12 cellular contexts compared by ENCODE assay signal in genomic region chr12:2335517-2335916, GRCh38.
A peak's percentile ranks its signal among the peaks of the same experiment; 100 is the strongest.
DNase-seq lines count a peak whose midpoint lies in the region; ATAC-seq and TF ChIP-seq lines count a peak whose summit lies in the region.
"Had no signal": no experiment of that assay in that cellular context is flagged by ENCODE, and none has a peak within 500 bp of the region (broad histone marks: within the 10 kb centered on the region; RNA-seq: fewer than 3 reads in every experiment).

No MANE protein-coding gene starts in this region.

- POLR2A ChIA-PET in SK-N-SH (lab: Yijun Ruan, JAX): no interaction called here

- peak; percentile 64 for DNase-seq in EL
- DNase-seq in SK-N-SH: no peak
- no peak for DNase-seq in heart left ventricle
- DNase-seq in gastrocnemius medialis: no peak
- DNase-seq in NCI-H146 (lab: John Stamatoyannopoulos, UW): no peak
- no peak for DNase-seq in stimulated activated naive B cell treated with anti-CD40 and anti-IgM and Interleukin-4, amounts not matched to agents 10 μg/mL and 1 μg/mL and 100 μg/mL, for 72 hours
- no peak for DNase-seq in COLO829 (ENCODE audit: low spot score)
- DNase-seq in amygdala (lab: John Stamatoyannopoulos, UW): no peak
- DNase-seq: activated CD4-positive, alpha-beta memory T cell treated with anti-CD3 and anti-CD28 coated beads for 36 hours; activated gamma-delta T cell; DND-41 had no signal

- WGBS in SK-N-SH (ENCODE audit: low lambda C conversion rate): 84% methylated on average over 3 of the region's 3 CpGs
- 68 to 73% (median 70%) methylated on average over 3 of the region's 3 CpGs for WGBS in heart left ventricle, 4 donors

- H3K4me3 ChIP-seq in SK-N-SH (ENCODE audit: low read depth in 2 of 2, low read length in 1 of 2) (no peak overlapping the region), heart left ventricle (no peak overlapping the region), gastrocnemius medialis (no peak overlapping the region)

- no peaks in the 10 kb centered on the region for H3K36me3 Mint-ChIP-seq in stimulated activated naive B cell treated with anti-CD40 and anti-IgM and Interleukin-4, amounts not matched to agents 10 μg/mL and 1 μg/mL and 100 μg/mL, for 72 hours
- H3K36me3 Mint-ChIP-seq: activated CD4-positive, alpha-beta memory T cell treated with anti-CD3 and anti-CD28 coated beads for 36 hours had no signal

- no peaks in the 10 kb centered on the region for H3K79me2 ChIP-seq in SK-N-SH (ENCODE audit: insufficient read depth)

- ATAC-seq in heart left ventricle (peak in 1 of 4 donors; percentile 1), gastrocnemius medialis (no peak)
- no peak for ATAC-seq in stimulated activated naive B cell treated with anti-CD40 and anti-IgM and Interleukin-4, amounts not matched to agents 10 μg/mL and 1 μg/mL and 100 μg/mL, for 72 hours (replicated peaks)
- ATAC-seq: Panc1 had no signal

- in situ Hi-C loops in gastrocnemius medialis (cut with MboI; ENCODE audit: low sequenced_read_pairs in 4 of 4): no loop called here

- no peak overlapping the region; the same call in 1 of the 2 replicates for H2AFZ ChIP-seq in SK-N-SH (ENCODE audit: low read depth)

- no peaks in the 10 kb centered on the region for H3K9me3 ChIP-seq in SK-N-SH
- H3K9me3 ChIP-seq in heart left ventricle: no peaks in the 10 kb centered on the region
- no peaks in the 10 kb centered on the region for H3K9me3 ChIP-seq in gastrocnemius medialis

- CTCF ChIA-PET in SK-N-SH (lab: Yijun Ruan, JAX): interaction anchor here (1.1 kb wide), 1 partner anchor 248 kb away, joined by 3 read pairs; no protein-coding TSS in a partner anchor

- peaks cover 14 to 21% of the 10 kb centered on the region in 2 donors for H3K4me1 Mint-ChIP-seq in stimulated activated naive B cell treated with anti-CD40 and anti-IgM and Interleukin-4, amounts not matched to agents 10 μg/mL and 1 μg/mL and 100 μg/mL, for 72 hours

- TF ChIP-seq CTCF in SK-N-SH (IDR thresholded peaks at IDR 0.05) (no peak), heart left ventricle (IDR thresholded peaks at IDR 0.05) (no peak), gastrocnemius medialis (IDR thresholded peaks at IDR 0.05 in 4 of 5, conservative IDR thresholded peaks at IDR 0.05 in 1 of 5) (no peak)

- H3K36me3 ChIP-seq in SK-N-SH (replicated peaks in 1 of 2; ENCODE audit: control insufficient read depth in 1 of 2, insufficient read depth in 2 of 2, low read length in 1 of 2) (no peaks in the 10 kb centered on the region), heart left ventricle (no peaks in the 10 kb centered on the region), gastrocnemius medialis (no peaks in the 10 kb centered on the region)

- 0 out of 2 replicates have a peak overlapping the region, but pooled peaks have one; percentile 74 for H3K4me2 ChIP-seq in SK-N-SH

- intact Hi-C loops in heart left ventricle (cut with DNase I) (no loop called here), gastrocnemius medialis (cut with DNase I; ENCODE audit: low total_unique reads) (no loop called here)

- H3K27me3 Mint-ChIP-seq in stimulated activated naive B cell treated with anti-CD40 and anti-IgM and Interleukin-4, amounts not matched to agents 10 μg/mL and 1 μg/mL and 100 μg/mL, for 72 hours: peaks cover 0 to 12% of the 10 kb centered on the region in 2 donors

- peaks cover 40% of the 10 kb centered on the region for H3F3A ChIP-seq in SK-N-SH (replicated peaks; ENCODE audit: insufficient read depth)

- no peaks in the 10 kb centered on the region for H3K9me2 ChIP-seq in SK-N-SH

- H3K27me3 ChIP-seq in SK-N-SH (ENCODE audit: insufficient read depth) (no peaks in the 10 kb centered on the region), heart left ventricle (no peaks in the 10 kb centered on the region), gastrocnemius medialis (no peaks in the 10 kb centered on the region)

- no peak for TF ChIP-seq POLR2A in heart left ventricle (IDR thresholded peaks at IDR 0.05)
- TF ChIP-seq POLR2A in gastrocnemius medialis (IDR thresholded peaks at IDR 0.05): no peak

- TF ChIP-seq EP300 in SK-N-SH (IDR thresholded peaks at IDR 0.05; ENCODE audit: borderline replicate concordance in 1 of 2, low read depth in 1 of 2, low read length in 1 of 2): no peak

- no peaks in the 10 kb centered on the region for H3K9me3 Mint-ChIP-seq in stimulated activated naive B cell treated with anti-CD40 and anti-IgM and Interleukin-4, amounts not matched to agents 10 μg/mL and 1 μg/mL and 100 μg/mL, for 72 hours
- H3K9me3 Mint-ChIP-seq: activated CD4-positive, alpha-beta memory T cell treated with anti-CD3 and anti-CD28 coated beads for 36 hours had no signal

- H3K27ac Mint-ChIP-seq in stimulated activated naive B cell treated with anti-CD40 and anti-IgM and Interleukin-4, amounts not matched to agents 10 μg/mL and 1 μg/mL and 100 μg/mL, for 72 hours: no peak overlapping the region
- H3K27ac Mint-ChIP-seq: activated CD4-positive, alpha-beta memory T cell treated with anti-CD3 and anti-CD28 coated beads for 36 hours had no signal

- peak overlapping the region; percentile 83 to 98 for H3K27ac ChIP-seq in SK-N-SH (ENCODE audit: low read depth in 2 of 2, low read length in 1 of 2)
- H3K27ac ChIP-seq in heart left ventricle: peak overlapping the region in 11 of 12 donors; percentile 79 to 95 (median 86)
- H3K27ac ChIP-seq in gastrocnemius medialis: peak overlapping the region in 3 of 4 donors; percentile 84 to 94 (median 93)

- H3K4me3 Mint-ChIP-seq in stimulated activated naive B cell treated with anti-CD40 and anti-IgM and Interleukin-4, amounts not matched to agents 10 μg/mL and 1 μg/mL and 100 μg/mL, for 72 hours: no peak overlapping the region
- H3K4me3 Mint-ChIP-seq: activated CD4-positive, alpha-beta memory T cell treated with anti-CD3 and anti-CD28 coated beads for 36 hours had no signal

- H3K4me1 ChIP-seq in SK-N-SH (ENCODE audit: control insufficient read depth in 1 of 2, insufficient read depth in 2 of 2, low read depth in 1 of 2, low read length in 1 of 2) (peaks cover 19 to 38% of the 10 kb centered on the region in 2 experiments), heart left ventricle (peaks cover 5 to 98% (median 67%) of the 10 kb centered on the region in 12 donors), gastrocnemius medialis (peaks cover 33 to 36% of the 10 kb centered on the region in 2 donors)

- no peaks in the 10 kb centered on the region for H4K20me1 ChIP-seq in SK-N-SH (ENCODE audit: insufficient read depth)

- no peak overlapping the region for H3K9ac ChIP-seq in SK-N-SH

- no peak for TF ChIP-seq RAD21 in SK-N-SH (IDR thresholded peaks at IDR 0.05; ENCODE audit: low read length)

TF ChIP-seq in SK-N-SH, 30 proteins besides CTCF, POLR2A, EP300 and RAD21:
- TF ChIP-seq TCF12 (IDR thresholded peaks at IDR 0.05) (peak; percentile 64), NFIC (IDR thresholded peaks at IDR 0.05; ENCODE audit: borderline replicate concordance) (no peak)
